In genomic region chr14:22986508-22987054, GRCh38 we compare ENCODE assay signal across 9 cellular contexts. TPM values are rescaled to one million over a fixed set of nuclear protein-coding genes. Genes with fewer than 3 reads are reported as not detected.
DNase-seq lines count a peak whose midpoint lies in the region; ATAC-seq and TF ChIP-seq lines count a peak whose summit lies in the region.
"Had no signal": no experiment of that assay in that cellular context is flagged by ENCODE, and none has a peak within 500 bp of the region (broad histone marks: within the 10 kb centered on the region; RNA-seq: fewer than 3 reads in every experiment).

No MANE protein-coding gene starts in this region.

- H3K4me1 ChIP-seq in right cardiac atrium (ENCODE audit: control insufficient read depth, insufficient read depth, low read length) (no peaks in the 10 kb centered on the region), sigmoid colon (peaks cover 0 to 17% (median 5%) of the 10 kb centered on the region in 4 donors)

- 24% methylated on average over 5 of the region's 5 CpGs for WGBS in right cardiac atrium
- 25 to 30% methylated on average over 5 of the region's 5 CpGs for WGBS in sigmoid colon, 2 donors

- no peaks in the 10 kb centered on the region for H3K9me3 ChIP-seq in right cardiac atrium (ENCODE audit: control insufficient read depth, low read length)
- H3K9me3 ChIP-seq in sigmoid colon = no peaks in the 10 kb centered on the region

- H3K27ac ChIP-seq in right cardiac atrium (ENCODE audit: low read length) (no peak overlapping the region), sigmoid colon (no peak overlapping the region)

- TF ChIP-seq CTCF in AG09319 (IDR thresholded peaks at IDR 0.05; ENCODE audit: low read depth, low read length) = peak; percentile 89
- TF ChIP-seq CTCF in sigmoid colon (IDR thresholded peaks at IDR 0.05) = peak; percentile 67 to 91 (median 90)

- H3K27me3 ChIP-seq in right cardiac atrium (ENCODE audit: control insufficient read depth, insufficient read depth) = no peaks in the 10 kb centered on the region
- peaks cover 0 to 1% (median 0%) of the 10 kb centered on the region in 3 donors for H3K27me3 ChIP-seq in sigmoid colon

- DNase-seq in AG09319 (ENCODE audit: extremely low read depth, low read depth) (no peak), NCI-H2029 treated with DMSO at 0.1 percent for 48 hours (lab: John Stamatoyannopoulos, UW) (peak; percentile 99), T-helper 22 cell (ENCODE audit: low read depth) (peak; percentile 60), amygdala (lab: John Stamatoyannopoulos, UW) (peak in 54 of 56 donors; percentile 20 to 96 (median 68)), right cardiac atrium (peak; percentile 84 to 95 (median 89)), sigmoid colon (peak; percentile 94)

- intact Hi-C loops in right cardiac atrium (cut with DNase I) = loop anchor here (2.0 to 5.0 kb wide), 3 partner anchors 66 to 72 kb away; partner anchors contain the start of gene CDH24 (in 2 of the 4)
- intact Hi-C loops in sigmoid colon (cut with DNase I) = loop anchor here (1.0 to 10.0 kb wide), 2 partner anchors 72 to 422 kb away; no protein-coding TSS in a partner anchor

- TF ChIP-seq POLR2A in sigmoid colon (IDR thresholded peaks at IDR 0.05) = no peak

- H3K4me3 ChIP-seq in right cardiac atrium (ENCODE audit: low read length) (no peak overlapping the region), sigmoid colon (no peak overlapping the region)

- ATAC-seq in GM21576 (IDR thresholded peaks at IDR 0.05; ENCODE audit: unreplicated experiment) (peak; percentile 47), right cardiac atrium (peak; percentile 20 to 28), HG03108 (IDR thresholded peaks at IDR 0.05; ENCODE audit: unreplicated experiment) (no peak)

- peaks cover 0 to 10% (median 0%) of the 10 kb centered on the region in 4 donors for H3K36me3 ChIP-seq in sigmoid colon

- no peak for TF ChIP-seq EP300 in sigmoid colon (IDR thresholded peaks at IDR 0.05)

RNA-seq across cellular contexts. Expression of gene AJUBA, which starts 4.2 kb away (rescaled TPM):
- total RNA-seq in right cardiac atrium = 1 to 10 TPM; 5.7 to 6.9 (median 6.6) TPM
- 4.8 TPM for polyA plus RNA-seq in right cardiac atrium
- 1 to 10 TPM; 5.0 to 5.5 (median 5.1) TPM for total RNA-seq in sigmoid colon
- 1 to 10 TPM in 2 of 3 donors, under 1 TPM in 1; 0.23 to 7.8 (median 6.0) TPM for polyA plus RNA-seq in sigmoid colon

RNA-seq across cellular contexts. Expression of gene C14orf93, which starts 23.4 kb away (rescaled TPM):
- total RNA-seq in right cardiac atrium (10 to 100 TPM in 1 of 4 donors, 1 to 10 TPM in 3; 5.8 to 11.4 (median 6.7) TPM), sigmoid colon (10 to 100 TPM in 3 of 4 donors, 1 to 10 TPM in 1; 8.9 to 19.9 (median 12.9) TPM)
- polyA plus RNA-seq in right cardiac atrium (4.1 TPM), sigmoid colon (10 to 100 TPM in 2 of 3 donors, 1 to 10 TPM in 1; 7.4 to 11.9 (median 10.2) TPM)

RNA-seq across cellular contexts. Expression of gene HAUS4, which starts 29.7 kb away (rescaled TPM):
- total RNA-seq in right cardiac atrium (10 to 100 TPM; 16.5 to 33.5 (median 27.2) TPM), sigmoid colon (10 to 100 TPM; 28.1 to 82.6 (median 59.8) TPM)
- polyA plus RNA-seq in right cardiac atrium (29.6 TPM), sigmoid colon (10 to 100 TPM; 37.8 to 46.7 (median 44.9) TPM)

RNA-seq across cellular contexts. Expression of gene PSMB5, which starts 48.1 kb away (rescaled TPM):
- total RNA-seq in right cardiac atrium (100 to 1,000 TPM; 108 to 126 (median 112) TPM), sigmoid colon (100 to 1,000 TPM; 113 to 179 (median 135) TPM)
- polyA plus RNA-seq in right cardiac atrium (140 TPM), sigmoid colon (100 to 1,000 TPM; 132 to 145 (median 141) TPM)

RNA-seq across cellular contexts. Expression of gene PSMB11, which starts 55.4 kb away (rescaled TPM):
- total RNA-seq in right cardiac atrium = not detected
- not detected for polyA plus RNA-seq in right cardiac atrium
- under 1 TPM in 1 of 4 donors, not detected in 3; 0.41 TPM for total RNA-seq in sigmoid colon
- under 1 TPM in 1 of 3 donors, not detected in 2; 0.06 TPM for polyA plus RNA-seq in sigmoid colon
- total RNA-seq: temporal lobe had no signal
